ENCODE assay signal across 11 cellular contexts in genomic region chr12:93060071-93060665, GRCh38.
A peak's percentile ranks its signal among the peaks of the same experiment; 100 is the strongest.
DNase-seq lines count a peak whose midpoint lies in the region; ATAC-seq and TF ChIP-seq lines count a peak whose summit lies in the region.
"Had no signal": no experiment of that assay in that cellular context is flagged by ENCODE, and none has a peak within 500 bp of the region (broad histone marks: within the 10 kb centered on the region; RNA-seq: fewer than 3 reads in every experiment).

No MANE protein-coding gene starts in this region.

- peaks cover 14 to 36% (median 33%) of the 10 kb centered on the region in 4 donors for H3K4me1 ChIP-seq in esophagus muscularis mucosa
- H3K4me1 ChIP-seq: body of pancreas had no signal

- H3K27me3 Mint-ChIP-seq in activated CD4-positive, alpha-beta memory T cell treated with anti-CD3 and anti-CD28 coated beads, Interleukin-2, amount 10 ng/mL, durations not matched to agents 7 days and 5 days: peaks cover 23% of the 10 kb centered on the region

- no peaks in the 10 kb centered on the region for H3K9me3 Mint-ChIP-seq in activated CD4-positive, alpha-beta memory T cell treated with anti-CD3 and anti-CD28 coated beads, Interleukin-2, amount 10 ng/mL, durations not matched to agents 7 days and 5 days

- POLR2A ChIA-PET in activated CD4-positive, alpha-beta memory T cell treated with anti-CD3 and anti-CD28 coated beads, Interleukin-2, amount 10 ng/mL, durations not matched to agents 7 days and 5 days (lab: Charles Lee): no interaction called here

- H3K4me1 Mint-ChIP-seq in activated CD4-positive, alpha-beta memory T cell treated with anti-CD3 and anti-CD28 coated beads, Interleukin-2, amount 10 ng/mL, durations not matched to agents 7 days and 5 days: peaks cover 4% of the 10 kb centered on the region

- intact Hi-C loops in esophagus muscularis mucosa (cut with DNase I): no loop called here

- H3K27ac Mint-ChIP-seq in activated CD4-positive, alpha-beta memory T cell treated with anti-CD3 and anti-CD28 coated beads, Interleukin-2, amount 10 ng/mL, durations not matched to agents 7 days and 5 days: no peak overlapping the region

- ATAC-seq in GM18517 (IDR thresholded peaks at IDR 0.05; ENCODE audit: unreplicated experiment) (peak; percentile 100), GM21447 (IDR thresholded peaks at IDR 0.05; ENCODE audit: unreplicated experiment) (peak; percentile 99), HG03354 (IDR thresholded peaks at IDR 0.05; ENCODE audit: poor library complexity, severe bottlenecking, unreplicated experiment) (peak; percentile 99)
- ATAC-seq: body of pancreas had no signal

- DNase-seq in esophagus muscularis mucosa (ENCODE audit: extremely low spot score) (peak; percentile 2), putamen (ENCODE audit: low spot score) (no peak), NCI-H345 (lab: John Stamatoyannopoulos, UW) (no peak), NCI-H82 (lab: John Stamatoyannopoulos, UW) (no peak)
- DNase-seq in activated CD4-positive, alpha-beta memory T cell treated with anti-CD3 and anti-CD28 coated beads, Interleukin-2, amount 10 ng/mL, durations not matched to agents 7 days and 5 days: no peak
- DNase-seq: Karpas-422, thyroid gland had no signal

- no peak for TF ChIP-seq EP300 in esophagus muscularis mucosa (IDR thresholded peaks at IDR 0.05)

- no peak overlapping the region for H3K4me3 Mint-ChIP-seq in activated CD4-positive, alpha-beta memory T cell treated with anti-CD3 and anti-CD28 coated beads, Interleukin-2, amount 10 ng/mL, durations not matched to agents 7 days and 5 days

- no peak overlapping the region for H3K4me3 ChIP-seq in esophagus muscularis mucosa
- H3K4me3 ChIP-seq: body of pancreas, thyroid gland had no signal

- TF ChIP-seq CTCF in esophagus muscularis mucosa (IDR thresholded peaks at IDR 0.05): no peak

- no peaks in the 10 kb centered on the region for H3K36me3 ChIP-seq in esophagus muscularis mucosa
- H3K36me3 ChIP-seq: thyroid gland had no signal

- no peaks in the 10 kb centered on the region for H3K9me3 ChIP-seq in esophagus muscularis mucosa
- H3K9me3 ChIP-seq: body of pancreas, thyroid gland had no signal

- H3K27me3 ChIP-seq in esophagus muscularis mucosa: no peaks in the 10 kb centered on the region
- H3K27me3 ChIP-seq: body of pancreas, thyroid gland had no signal

- no peaks in the 10 kb centered on the region for H3K36me3 Mint-ChIP-seq in activated CD4-positive, alpha-beta memory T cell treated with anti-CD3 and anti-CD28 coated beads, Interleukin-2, amount 10 ng/mL, durations not matched to agents 7 days and 5 days (ENCODE audit: low read depth)

- 51% methylated on average over 3 of the region's 3 CpGs for WGBS in esophagus muscularis mucosa

- no peak for TF ChIP-seq POLR2A in esophagus muscularis mucosa (IDR thresholded peaks at IDR 0.05; ENCODE audit: low read depth)

- peak overlapping the region; percentile 77 to 88 (median 80) for H3K27ac ChIP-seq in esophagus muscularis mucosa (replicated peaks in 1 of 4)
- H3K27ac ChIP-seq: body of pancreas, thyroid gland had no signal

- CTCF ChIA-PET in activated CD4-positive, alpha-beta memory T cell treated with anti-CD3 and anti-CD28 coated beads, Interleukin-2, amount 10 ng/mL, durations not matched to agents 7 days and 5 days (lab: Charles Lee): no interaction called here
